14 cellular contexts compared by ENCODE assay signal in genomic region chr3:50428007-50428633, GRCh38.
A peak's percentile ranks its signal among the peaks of the same experiment; 100 is the strongest.
DNase-seq lines count a peak whose midpoint lies in the region; ATAC-seq and TF ChIP-seq lines count a peak whose summit lies in the region.
"Had no signal": no experiment of that assay in that cellular context is flagged by ENCODE, and none has a peak within 500 bp of the region (broad histone marks: within the 10 kb centered on the region; RNA-seq: fewer than 3 reads in every experiment).

No MANE protein-coding gene starts in this region.

- H3K4me1 ChIP-seq in OCI-LY3 (ENCODE audit: low read length), result no peaks in the 10 kb centered on the region
- peaks cover 21% of the 10 kb centered on the region for H3K4me1 ChIP-seq in neural progenitor cell
- H3K4me1 ChIP-seq: transverse colon had no signal

- no peaks in the 10 kb centered on the region for H3K4me1 Mint-ChIP-seq in activated CD4-positive, alpha-beta memory T cell treated with anti-CD3 and anti-CD28 coated beads, Interleukin-2, amount 10 ng/mL, durations not matched to agents 7 days and 5 days
- H3K4me1 Mint-ChIP-seq in activated CD4-positive, alpha-beta memory T cell treated with anti-CD3 and anti-CD28 coated beads for 36 hours (ENCODE audit: low read depth), result no peaks in the 10 kb centered on the region
- peaks cover 15% of the 10 kb centered on the region for H3K4me1 Mint-ChIP-seq in neural progenitor cell
- H3K4me1 Mint-ChIP-seq: activated B cell treated with CpG ODN at 0.5 μM for 24 hours had no signal

- H3K79me2 ChIP-seq in OCI-LY3 (ENCODE audit: low read length) (no peaks in the 10 kb centered on the region), neural progenitor cell (ENCODE audit: low read depth) (no peaks in the 10 kb centered on the region)

- H3K9me3 Mint-ChIP-seq in activated CD4-positive, alpha-beta memory T cell treated with anti-CD3 and anti-CD28 coated beads, Interleukin-2, amount 10 ng/mL, durations not matched to agents 7 days and 5 days, result no peaks in the 10 kb centered on the region
- H3K9me3 Mint-ChIP-seq in activated CD4-positive, alpha-beta memory T cell treated with anti-CD3 and anti-CD28 coated beads for 36 hours, result no peaks in the 10 kb centered on the region
- H3K9me3 Mint-ChIP-seq in neural progenitor cell, result no peaks in the 10 kb centered on the region
- H3K9me3 Mint-ChIP-seq: activated B cell treated with CpG ODN at 0.5 μM for 24 hours; activated T-helper 1 cell treated with anti-CD3 and anti-CD28 coated beads, Interleukin-12 subunit alpha, Interleukin-12 subunit beta, Interleukin-2, Interleukin-4 antibody, amounts not matched to agents 30 ng/mL and 10 ng/mL and 1 ng/mL, durations not matched to agents 14 hours and 24 hours and 36 hours; neural crest cell had no signal

- H3K9me3 ChIP-seq in OCI-LY3 (ENCODE audit: insufficient read depth, low read length) (no peaks in the 10 kb centered on the region), neural progenitor cell (ENCODE audit: low read depth) (no peaks in the 10 kb centered on the region)
- H3K9me3 ChIP-seq: transverse colon had no signal

- no peak for ATAC-seq in left colon

- H3K27ac Mint-ChIP-seq in activated CD4-positive, alpha-beta memory T cell treated with anti-CD3 and anti-CD28 coated beads, Interleukin-2, amount 10 ng/mL, durations not matched to agents 7 days and 5 days, result no peak overlapping the region
- H3K27ac Mint-ChIP-seq in activated CD4-positive, alpha-beta memory T cell treated with anti-CD3 and anti-CD28 coated beads for 36 hours, result no peak overlapping the region
- peak overlapping the region; percentile 6 for H3K27ac Mint-ChIP-seq in neural progenitor cell
- H3K27ac Mint-ChIP-seq: activated B cell treated with CpG ODN at 0.5 μM for 24 hours; activated T-helper 1 cell treated with anti-CD3 and anti-CD28 coated beads, Interleukin-12 subunit alpha, Interleukin-12 subunit beta, Interleukin-2, Interleukin-4 antibody, amounts not matched to agents 30 ng/mL and 10 ng/mL and 1 ng/mL, durations not matched to agents 14 hours and 24 hours and 36 hours had no signal

- DNase-seq in activated CD4-positive, alpha-beta memory T cell treated with anti-CD3 and anti-CD28 coated beads, Interleukin-2, amount 10 ng/mL, durations not matched to agents 7 days and 5 days, result peak; percentile 20
- no peak for DNase-seq in activated CD4-positive, alpha-beta memory T cell treated with anti-CD3 and anti-CD28 coated beads for 36 hours
- DNase-seq in brain microvascular endothelial cell (no peak), neural progenitor cell (ENCODE audit: low spot score) (no peak), RKO (ENCODE audit: low spot score) (no peak), left colon (no peak)
- DNase-seq in activated CD4-positive, alpha-beta T cell treated with anti-CD3 and anti-CD28 coated beads for 4 hours, result no peak
- DNase-seq: activated B cell treated with CpG ODN at 0.5 μM for 24 hours, islet precursor cell, transverse colon had no signal

- H3F3A ChIP-seq in neural progenitor cell (ENCODE audit: low read depth), result peaks cover 12% of the 10 kb centered on the region

- peak; percentile 17 for TF ChIP-seq CTCF in OCI-LY3 (IDR thresholded peaks at IDR 0.05; ENCODE audit: low read depth, low read length)
- peak; percentile 18 for TF ChIP-seq CTCF in brain microvascular endothelial cell (IDR thresholded peaks at IDR 0.05; ENCODE audit: low read depth, low read length, missing control alignments)
- TF ChIP-seq CTCF in neural progenitor cell (IDR thresholded peaks at IDR 0.05), result no peak

- H3K27me3 ChIP-seq in OCI-LY3 (ENCODE audit: low read depth, low read length) (peaks cover 21% of the 10 kb centered on the region), brain microvascular endothelial cell (replicated peaks) (no peaks in the 10 kb centered on the region), neural progenitor cell (no peaks in the 10 kb centered on the region)
- H3K27me3 ChIP-seq: transverse colon had no signal

- no peak overlapping the region for H3K4me3 Mint-ChIP-seq in activated CD4-positive, alpha-beta memory T cell treated with anti-CD3 and anti-CD28 coated beads, Interleukin-2, amount 10 ng/mL, durations not matched to agents 7 days and 5 days
- no peak overlapping the region for H3K4me3 Mint-ChIP-seq in activated CD4-positive, alpha-beta memory T cell treated with anti-CD3 and anti-CD28 coated beads for 36 hours
- no peak overlapping the region for H3K4me3 Mint-ChIP-seq in neural progenitor cell
- H3K4me3 Mint-ChIP-seq: activated B cell treated with CpG ODN at 0.5 μM for 24 hours; activated T-helper 1 cell treated with anti-CD3 and anti-CD28 coated beads, Interleukin-12 subunit alpha, Interleukin-12 subunit beta, Interleukin-2, Interleukin-4 antibody, amounts not matched to agents 30 ng/mL and 10 ng/mL and 1 ng/mL, durations not matched to agents 14 hours and 24 hours and 36 hours; neural crest cell had no signal

- in situ Hi-C loops in brain microvascular endothelial cell (cut with HindIII; ENCODE audit: low pct_ligation_motif_present, low sequenced_read_pairs), result no loop called here

- H3K36me3 Mint-ChIP-seq in activated CD4-positive, alpha-beta memory T cell treated with anti-CD3 and anti-CD28 coated beads, Interleukin-2, amount 10 ng/mL, durations not matched to agents 7 days and 5 days (ENCODE audit: low read depth), result no peaks in the 10 kb centered on the region
- H3K36me3 Mint-ChIP-seq in activated CD4-positive, alpha-beta memory T cell treated with anti-CD3 and anti-CD28 coated beads for 36 hours, result no peaks in the 10 kb centered on the region
- H3K36me3 Mint-ChIP-seq in neural progenitor cell, result no peaks in the 10 kb centered on the region

- no peak overlapping the region for H3K4me3 ChIP-seq in OCI-LY3 (ENCODE audit: low read length)
- H3K4me3 ChIP-seq in brain microvascular endothelial cell (ENCODE audit: low read depth, low read length), result no peak overlapping the region
- no peak overlapping the region for H3K4me3 ChIP-seq in neural progenitor cell
- H3K4me3 ChIP-seq: skin epidermis, transverse colon had no signal

- H3K27ac ChIP-seq in OCI-LY3 (ENCODE audit: low read length), result no peak overlapping the region
- H3K27ac ChIP-seq in brain microvascular endothelial cell, result no peak overlapping the region
- H3K27ac ChIP-seq in neural progenitor cell, result no peak overlapping the region
- H3K27ac ChIP-seq: skin epidermis, transverse colon had no signal

- CTCF ChIA-PET in activated CD4-positive, alpha-beta memory T cell treated with anti-CD3 and anti-CD28 coated beads, Interleukin-2, amount 10 ng/mL, durations not matched to agents 7 days and 5 days (lab: Charles Lee), result interaction anchor here (1.2 kb wide), 1 partner anchor 81 kb away, joined by 4 read pairs; no protein-coding TSS in a partner anchor
- CTCF ChIA-PET in activated CD4-positive, alpha-beta memory T cell treated with anti-CD3 and anti-CD28 coated beads for 36 hours (lab: Charles Lee), result no interaction called here

- POLR2A ChIA-PET in activated CD4-positive, alpha-beta memory T cell treated with anti-CD3 and anti-CD28 coated beads, Interleukin-2, amount 10 ng/mL, durations not matched to agents 7 days and 5 days (lab: Charles Lee), result no interaction called here
- POLR2A ChIA-PET in activated CD4-positive, alpha-beta memory T cell treated with anti-CD3 and anti-CD28 coated beads for 36 hours (lab: Charles Lee), result no interaction called here

- no peaks in the 10 kb centered on the region for H3K36me3 ChIP-seq in OCI-LY3 (replicated peaks; ENCODE audit: low read depth, low read length)
- H3K36me3 ChIP-seq in brain microvascular endothelial cell (replicated peaks), result no peaks in the 10 kb centered on the region
- H3K36me3 ChIP-seq in neural progenitor cell, result no peaks in the 10 kb centered on the region
- H3K36me3 ChIP-seq: transverse colon had no signal

- no peak overlapping the region for H2AFZ ChIP-seq in OCI-LY3 (ENCODE audit: low read depth, low read length)
- H2AFZ ChIP-seq in neural progenitor cell (replicated peaks), result no peak overlapping the region

- H4K20me1 ChIP-seq in OCI-LY3 (ENCODE audit: insufficient read depth, low read length) (no peaks in the 10 kb centered on the region), neural progenitor cell (ENCODE audit: low read depth) (peaks cover 15% of the 10 kb centered on the region)

- no peaks in the 10 kb centered on the region for H3K27me3 Mint-ChIP-seq in activated CD4-positive, alpha-beta memory T cell treated with anti-CD3 and anti-CD28 coated beads, Interleukin-2, amount 10 ng/mL, durations not matched to agents 7 days and 5 days
- no peaks in the 10 kb centered on the region for H3K27me3 Mint-ChIP-seq in activated CD4-positive, alpha-beta memory T cell treated with anti-CD3 and anti-CD28 coated beads for 36 hours
- peaks cover 4% of the 10 kb centered on the region for H3K27me3 Mint-ChIP-seq in neural progenitor cell (ENCODE audit: insufficient read depth, low read depth)

- intact Hi-C loops in activated CD4-positive, alpha-beta memory T cell treated with anti-CD3 and anti-CD28 coated beads for 36 hours (cut with micrococcal nuclease), result no loop called here
- intact Hi-C loops in left colon (cut with DNase I, micrococcal nuclease), result no loop called here

- H3K4me2 ChIP-seq in OCI-LY3 (ENCODE audit: low read length) (no peak overlapping the region), neural progenitor cell (no peak overlapping the region)

- H3K9ac ChIP-seq in OCI-LY3 (ENCODE audit: low read length) (no peak overlapping the region), neural progenitor cell (no peak overlapping the region)
